10 cellular contexts compared by ENCODE assay signal in genomic region chr14:69133206-69134125, GRCh38. TPM values are rescaled to one million over a fixed set of nuclear protein-coding genes. Genes with fewer than 3 reads are reported as not detected.
A peak's percentile ranks its signal among the peaks of the same experiment; 100 is the strongest.
DNase-seq lines count a peak whose midpoint lies in the region; ATAC-seq, FAIRE-seq and TF ChIP-seq lines count a peak whose summit lies in the region.
"Had no signal": no experiment of that assay in that cellular context is flagged by ENCODE, and none has a peak within 500 bp of the region (broad histone marks: within the 10 kb centered on the region; RNA-seq: fewer than 3 reads in every experiment).

No MANE protein-coding gene starts in this region.

- H3K9ac ChIP-seq in smooth muscle cell (ENCODE audit: low read depth): peak overlapping the region; percentile 28

- no peak overlapping the region for H3K4me3 Mint-ChIP-seq in activated CD4-positive, alpha-beta T cell treated with anti-CD3 and anti-CD28 coated beads, Interleukin-2, amount 10 ng/mL, durations not matched to agents 24 days and 14 days
- H3K4me3 Mint-ChIP-seq: neural crest cell had no signal

- H3K27ac ChIP-seq in smooth muscle cell (ENCODE audit: low read depth): peak overlapping the region; percentile 85

- peaks cover 7% of the 10 kb centered on the region for H3K36me3 Mint-ChIP-seq in activated CD4-positive, alpha-beta T cell treated with anti-CD3 and anti-CD28 coated beads, Interleukin-2, amount 10 ng/mL, durations not matched to agents 24 days and 14 days (ENCODE audit: low read depth)

- intact Hi-C loops in activated CD4-positive, alpha-beta T cell treated with anti-CD3 and anti-CD28 coated beads, Interleukin-2, amount 10 ng/mL, durations not matched to agents 24 days and 14 days (cut with micrococcal nuclease): loop anchor here (2.0 to 5.0 kb wide), 2 partner anchors 17 to 104 kb away; no protein-coding TSS in a partner anchor

- H3K4me1 ChIP-seq in smooth muscle cell (ENCODE audit: low read depth): peaks cover 39% of the 10 kb centered on the region

- no peak overlapping the region for H3K4me3 ChIP-seq in smooth muscle cell

- peaks cover 37% of the 10 kb centered on the region for H3K4me1 Mint-ChIP-seq in activated CD4-positive, alpha-beta T cell treated with anti-CD3 and anti-CD28 coated beads, Interleukin-2, amount 10 ng/mL, durations not matched to agents 24 days and 14 days

- no peaks in the 10 kb centered on the region for H3K9me3 ChIP-seq in smooth muscle cell (replicated peaks; ENCODE audit: low read depth)

- H4K20me1 ChIP-seq in smooth muscle cell (ENCODE audit: low read depth): peaks cover 100% of the 10 kb centered on the region

- no peaks in the 10 kb centered on the region for H3K36me3 ChIP-seq in smooth muscle cell (ENCODE audit: low read depth)

- ATAC-seq in GM18861 (IDR thresholded peaks at IDR 0.05; ENCODE audit: unreplicated experiment): no peak

- H2AFZ ChIP-seq in smooth muscle cell (ENCODE audit: low read depth): no peak overlapping the region

- peaks cover 9% of the 10 kb centered on the region for H3F3A ChIP-seq in smooth muscle cell (ENCODE audit: low read depth)

- peak overlapping the region; percentile 54 for H3K4me2 ChIP-seq in smooth muscle cell

- peaks cover 76% of the 10 kb centered on the region for H3K79me2 ChIP-seq in smooth muscle cell (ENCODE audit: low read depth)

- H3K9me3 Mint-ChIP-seq in activated CD4-positive, alpha-beta T cell treated with anti-CD3 and anti-CD28 coated beads, Interleukin-2, amount 10 ng/mL, durations not matched to agents 24 days and 14 days: no peaks in the 10 kb centered on the region
- H3K9me3 Mint-ChIP-seq: neural crest cell had no signal

- peak overlapping the region; percentile 58 for H3K27ac Mint-ChIP-seq in activated CD4-positive, alpha-beta T cell treated with anti-CD3 and anti-CD28 coated beads, Interleukin-2, amount 10 ng/mL, durations not matched to agents 24 days and 14 days

- whole genome bisulfite sequencing in smooth muscle cell (ENCODE audit: low lambda C conversion rate): 28% methylated on average over 3 of the region's 3 CpGs

- no peaks in the 10 kb centered on the region for H3K27me3 Mint-ChIP-seq in activated CD4-positive, alpha-beta T cell treated with anti-CD3 and anti-CD28 coated beads, Interleukin-2, amount 10 ng/mL, durations not matched to agents 24 days and 14 days

- FAIRE-seq in GM12892 (lab: Jason Lieb, UNC): no peak

- no peak for DNase-seq in activated CD4-positive, alpha-beta T cell treated with anti-CD3 and anti-CD28 coated beads, Interleukin-2, amount 10 ng/mL, durations not matched to agents 24 days and 14 days
- DNase-seq in activated CD4-positive, alpha-beta T cell treated with anti-CD3 and anti-CD28 coated beads for 1 hour: no peak
- DNase-seq in RPMI7951 (ENCODE audit: low read depth) (peak; percentile 56), fibroblast of gingiva (ENCODE audit: low read depth) (peak; percentile 65), smooth muscle cell (lab: John Stamatoyannopoulos, UW; ENCODE audit: unreplicated experiment) (no peak), GM12892 (ENCODE audit: insufficient read length) (no peak), NCI-H2227 treated with DMSO at 0.1 percent for 48 hours (lab: John Stamatoyannopoulos, UW) (no peak)
- DNase-seq: DND-41 had no signal

- H3K27me3 ChIP-seq in smooth muscle cell (ENCODE audit: low read depth): no peaks in the 10 kb centered on the region

- no peak for TF ChIP-seq POLR2A in GM12892 (IDR thresholded peaks at IDR 0.05; ENCODE audit: low read depth, low read length)

- no peak for TF ChIP-seq CTCF in smooth muscle cell (IDR thresholded peaks at IDR 0.05; ENCODE audit: borderline replicate concordance, insufficient read depth, poor library complexity, severe bottlenecking)

RNA-seq across cellular contexts. Expression of gene DCAF5, which starts 19.5 kb away (rescaled TPM):
- 29.8 and 29.9 TPM in 2 replicates for total RNA-seq in activated CD4-positive, alpha-beta T cell treated with anti-CD3 and anti-CD28 coated beads, Interleukin-2, amount 10 ng/mL, durations not matched to agents 24 days and 14 days
- 10.5 and 11.5 TPM in 2 replicates for total RNA-seq in RPMI7951 (2014; rRNA removed; shearing (Covaris generic))
- 22.2 and 23.0 TPM in 2 replicates for total RNA-seq in smooth muscle cell
- polyA plus RNA-seq in smooth muscle cell: 45.4 and 47.4 TPM in 2 replicates
- polyA plus RNA-seq in GM12892 (2012; ENCODE audit: missing spikeins): 14.3 TPM

RNA-seq across cellular contexts. Expression of gene EXD2, which starts 57.8 kb away (rescaled TPM):
- 6.3 and 7.5 TPM in 2 replicates for total RNA-seq in activated CD4-positive, alpha-beta T cell treated with anti-CD3 and anti-CD28 coated beads, Interleukin-2, amount 10 ng/mL, durations not matched to agents 24 days and 14 days
- total RNA-seq in RPMI7951 (2014; rRNA removed; shearing (Covaris generic)): 12.2 and 15.6 TPM in 2 replicates
- total RNA-seq in smooth muscle cell: 12.0 and 29.5 TPM in 2 replicates
- 12.1 and 12.5 TPM in 2 replicates for polyA plus RNA-seq in smooth muscle cell
- 6.2 TPM for polyA plus RNA-seq in GM12892 (2012; ENCODE audit: missing spikeins)

Comparison
In these comparisons a context has a peak if more than half of its experiments do, and no peak if none do; other contexts are left out.
1. DNase-seq: peak in RPMI7951 (single experiment) and fibroblast of gingiva (single experiment); none in activated CD4-positive, alpha-beta T cell treated with anti-CD3 and anti-CD28 coated beads, Interleukin-2, amount 10 ng/mL, durations not matched to agents 24 days and 14 days (single experiment), activated CD4-positive, alpha-beta T cell treated with anti-CD3 and anti-CD28 coated beads for 1 hour (single experiment), smooth muscle cell (single experiment), GM12892 (single experiment) and NCI-H2227 treated with DMSO at 0.1 percent for 48 hours (single experiment).